Comparison of ENCODE assay signal across 1 cellular context in genomic region chr10:124547651-124548168, GRCh38.
TF ChIP-seq lines count a peak whose summit lies in the region.

No MANE protein-coding gene starts in this region.

TF ChIP-seq in K562, 482 proteins besides CTCF, POLR2A, EP300 and RAD21 (continued from another document and continues in another):
- TF ChIP-seq AFF1 (IDR thresholded peaks at IDR 0.05; ENCODE audit: low read depth in 1 of 2, partially characterized antibody in 2 of 2) (no peak), ZNF280B (CRISPR knock-in tag; IDR thresholded peaks at IDR 0.05) (no peak), ZNF318 (IDR thresholded peaks at IDR 0.05; ENCODE audit: borderline replicate concordance in 1 of 2, low read depth in 1 of 2) (peak in 1 of 2 experiments; percentile 71; a peak in 1 of 4 replicates), ZNF766 (CRISPR knock-in tag; conservative IDR thresholded peaks at IDR 0.05) (no peak), CBX3 (IDR thresholded peaks at IDR 0.05; ENCODE audit: borderline replicate concordance in 1 of 2, low read length in 2 of 2) (no peak), ATF7 (IDR thresholded peaks at IDR 0.05) (peak; percentile 55; the same call in 1 of the 2 replicates), SMARCA5 (IDR thresholded peaks at IDR 0.05) (no peak), ZNF146 (CRISPR knock-in tag; IDR thresholded peaks at IDR 0.05; ENCODE audit: unreplicated experiment) (no peak), PKNOX1 (IDR thresholded peaks at IDR 0.05) (no peak), POLR2B (IDR thresholded peaks at IDR 0.05; ENCODE audit: low read depth, partially characterized antibody) (no peak), CXXC5 (CRISPR knock-in tag; IDR thresholded peaks at IDR 0.05) (0 out of 2 replicates have a peak, but pooled peaks have one; percentile 19), ZNF436 (CRISPR knock-in tag; IDR thresholded peaks at IDR 0.05) (no peak), CEBPB (tag; IDR thresholded peaks at IDR 0.05) (peak; percentile 99), ZNF444 (CRISPR knock-in tag; IDR thresholded peaks at IDR 0.05) (no peak), KLF13 (tag; IDR thresholded peaks at IDR 0.05; ENCODE audit: borderline replicate concordance, low read depth) (no peak), SFPQ (IDR thresholded peaks at IDR 0.05; ENCODE audit: low read depth, low read length) (no peak), ZNF217 (CRISPR knock-in tag; IDR thresholded peaks at IDR 0.05) (no peak), TRIM24 (IDR thresholded peaks at IDR 0.05) (peak; percentile 40 to 61; a peak in 2 of 4 replicates), ADNP (tag; IDR thresholded peaks at IDR 0.05) (no peak), NR4A1 (CRISPR knock-in tag; IDR thresholded peaks at IDR 0.05) (no peak), NR4A1 (tag; IDR thresholded peaks at IDR 0.05) (no peak), HNRNPL (IDR thresholded peaks at IDR 0.05; ENCODE audit: low read depth, low read length) (no peak), MAFG (tag; conservative IDR thresholded peaks at IDR 0.05) (peak; percentile 94), IRF1 (CRISPR knock-in tag; IDR thresholded peaks at IDR 0.05; ENCODE audit: borderline replicate concordance) (no peak), TAL1 (IDR thresholded peaks at IDR 0.05) (peak; percentile 20; the same call in 1 of the 2 replicates), MYC (IDR thresholded peaks at IDR 0.05; ENCODE audit: low read depth, low read length) (0 out of 2 replicates have a peak, but pooled peaks have one; percentile 33), MYC (CRISPR knock-in tag; IDR thresholded peaks at IDR 0.05; ENCODE audit: borderline replicate concordance, low read depth) (no peak), KDM5B (IDR thresholded peaks at IDR 0.05; ENCODE audit: insufficient replicate concordance, low read depth, low read length) (no peak), ZKSCAN1 (IDR thresholded peaks at IDR 0.05; ENCODE audit: low read depth, low read length) (no peak), KAT8 (IDR thresholded peaks at IDR 0.05; ENCODE audit: low read depth) (no peak), SAFB (IDR thresholded peaks at IDR 0.05; ENCODE audit: borderline replicate concordance, low read depth, low read length) (no peak), BMI1 (IDR thresholded peaks at IDR 0.05; ENCODE audit: low read length) (no peak), ARID2 (IDR thresholded peaks at IDR 0.05) (no peak), ETS1 (conservative IDR thresholded peaks at IDR 0.05; ENCODE audit: control insufficient read depth, low read depth, low read length) (no peak), SMAD2 (IDR thresholded peaks at IDR 0.05; ENCODE audit: low read depth, low read length) (no peak), SMARCC2 (IDR thresholded peaks at IDR 0.05; ENCODE audit: low read depth) (no peak), ZNF740 (CRISPR knock-in tag; IDR thresholded peaks at IDR 0.05) (no peak), ZNF740 (tag; IDR thresholded peaks at IDR 0.05) (no peak), TCF3 (CRISPR knock-in tag; IDR thresholded peaks at IDR 0.05) (peak; percentile 39), MYBL2 (IDR thresholded peaks at IDR 0.05; ENCODE audit: low read depth) (no peak), MYBL2 (CRISPR knock-in tag; IDR thresholded peaks at IDR 0.05; ENCODE audit: borderline replicate concordance) (no peak), FIP1L1 (IDR thresholded peaks at IDR 0.05; ENCODE audit: low read depth, low read length, poor library complexity, severe bottlenecking) (no peak), FOXK2 (conservative IDR thresholded peaks at IDR 0.05 in 1 of 2, IDR thresholded peaks at IDR 0.05 in 1 of 2; ENCODE audit: low read depth in 2 of 2) (no peak)
